In the genomic region with DNA sequence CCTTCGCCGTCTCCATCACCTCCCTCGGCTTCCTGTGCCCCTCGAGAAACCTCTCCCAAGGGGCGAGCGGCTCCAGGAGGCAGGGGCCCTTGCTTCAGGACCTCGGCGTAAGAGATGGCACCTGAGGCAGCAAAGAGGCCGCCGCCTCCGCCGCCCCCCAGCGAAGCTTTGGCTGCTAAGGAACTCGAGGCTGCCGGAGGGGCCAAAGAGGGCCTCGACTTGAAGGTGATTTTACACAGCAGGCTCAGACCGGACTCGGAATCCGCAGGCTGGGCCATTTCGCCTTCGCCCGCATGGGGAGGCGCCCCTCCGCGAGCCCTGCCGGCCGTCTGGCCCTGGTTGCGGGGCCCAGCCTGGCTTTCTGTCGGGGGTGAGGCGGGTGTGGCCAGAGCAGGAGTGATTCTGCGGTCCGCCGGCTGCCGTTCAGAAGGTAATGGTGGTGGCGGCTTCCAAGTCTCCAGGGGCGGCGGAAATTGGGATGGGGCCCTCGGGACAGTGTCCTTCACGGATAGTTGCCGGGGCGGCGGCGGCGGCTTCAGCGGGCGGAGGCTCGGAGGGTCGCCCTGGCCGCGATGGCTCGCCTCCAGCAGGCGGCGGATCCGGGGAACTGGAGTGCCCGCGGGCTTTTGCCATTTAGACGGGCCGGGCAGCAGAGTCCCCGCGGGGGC, we compare ENCODE assay signal across 2 cellular contexts.
TF ChIP-seq lines count a peak whose summit lies in the region.

No MANE protein-coding gene starts in this region.

TF ChIP-seq in HEK293, 187 proteins besides CTCF, POLR2A, EP300 and RAD21:
- TF ChIP-seq ZNF10 (tag by site-specific recombination; IDR thresholded peaks at IDR 0.05): no peak
- TF ChIP-seq ZNF670 (tag by site-specific recombination; IDR thresholded peaks at IDR 0.05; ENCODE audit: low read depth): no peak
- peak; percentile 29; the same call in 1 of the 2 replicates for TF ChIP-seq KLF1 (tag by site-specific recombination; IDR thresholded peaks at IDR 0.05)
- TF ChIP-seq ZBTB6 (tag by site-specific recombination; IDR thresholded peaks at IDR 0.05): peak; percentile 57; the same call in 1 of the 2 replicates
- TF ChIP-seq ZNF530 (tag by site-specific recombination; IDR thresholded peaks at IDR 0.05; ENCODE audit: low read depth): no peak
- TF ChIP-seq ZNF776 (tag by site-specific recombination; IDR thresholded peaks at IDR 0.05; ENCODE audit: borderline replicate concordance): no peak
- TF ChIP-seq GLIS2 (tag by site-specific recombination; IDR thresholded peaks at IDR 0.05): peak; percentile 14; the same call in 1 of the 2 replicates

TF ChIP-seq in H1, 55 proteins besides CTCF, POLR2A, EP300 and RAD21:
- TF ChIP-seq, protein P1, sequence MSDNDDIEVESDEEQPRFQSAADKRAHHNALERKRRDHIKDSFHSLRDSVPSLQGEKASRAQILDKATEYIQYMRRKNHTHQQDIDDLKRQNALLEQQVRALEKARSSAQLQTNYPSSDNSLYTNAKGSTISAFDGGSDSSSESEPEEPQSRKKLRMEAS (IDR thresholded peaks at IDR 0.05): no peak
- TF ChIP-seq YY1 (IDR thresholded peaks at IDR 0.05; ENCODE audit: low read depth, low read length): no peak
- no peak for TF ChIP-seq SIX5 (IDR thresholded peaks at IDR 0.05; ENCODE audit: low read depth, low read length)
- no peak for TF ChIP-seq RFX5 (IDR thresholded peaks at IDR 0.05; ENCODE audit: borderline replicate concordance, low read depth, low read length)
- TF ChIP-seq KDM5A (IDR thresholded peaks at IDR 0.05; ENCODE audit: low read length): no peak
